9 cellular contexts compared by ENCODE assay signal in genomic region chr9:20980713-20981481, GRCh38. TPM values are rescaled to one million over a fixed set of nuclear protein-coding genes. Genes with fewer than 3 reads are reported as not detected.
A peak's percentile ranks its signal among the peaks of the same experiment; 100 is the strongest.
DNase-seq lines count a peak whose midpoint lies in the region; ATAC-seq, FAIRE-seq and TF ChIP-seq lines count a peak whose summit lies in the region.
"Had no signal": no experiment of that assay in that cellular context is flagged by ENCODE, and none has a peak within 500 bp of the region (broad histone marks: within the 10 kb centered on the region; RNA-seq: fewer than 3 reads in every experiment).

No MANE protein-coding gene starts in this region.

- POLR2A ChIA-PET in naive thymus-derived CD4-positive, alpha-beta T cell (lab: Charles Lee) = interaction anchor here (1.2 kb wide), 1 partner anchor 11 kb away, joined by 3 read pairs; no protein-coding TSS in a partner anchor

- peaks cover 0 to 11% (median 4%) of the 10 kb centered on the region in 7 donors for H3K4me1 Mint-ChIP-seq in naive thymus-derived CD4-positive, alpha-beta T cell

- H3K4me3 Mint-ChIP-seq in naive thymus-derived CD4-positive, alpha-beta T cell = no peak overlapping the region

- H3K27me3 ChIP-seq in ascending aorta = no peaks in the 10 kb centered on the region
- H3K27me3 ChIP-seq in naive thymus-derived CD4-positive, alpha-beta T cell (ENCODE audit: control insufficient read depth in 2 of 2, insufficient read depth in 2 of 2, low read length in 2 of 2) = no peaks in the 10 kb centered on the region
- H3K27me3 ChIP-seq in small intestine (ENCODE audit: control insufficient read depth in 2 of 2, insufficient read depth in 2 of 2, low read length in 2 of 2) = no peaks in the 10 kb centered on the region
- H3K27me3 ChIP-seq: right lobe of liver had no signal

- no peaks in the 10 kb centered on the region for H3K9me3 Mint-ChIP-seq in naive thymus-derived CD4-positive, alpha-beta T cell

- WGBS in small intestine, 3 donors = 61 to 89% (median 80%) methylated on average over 3 of the region's 3 CpGs

- intact Hi-C loops in ascending aorta (cut with DNase I) = loop anchor here (5.0 to 10.0 kb wide), 2 partner anchors 51 to 296 kb away; partner anchors contain the start of genes FOCAD and HACD4
- intact Hi-C loops in naive thymus-derived CD4-positive, alpha-beta T cell (cut with micrococcal nuclease) = no loop called here

- no peak for FAIRE-seq in small intestine (lab: Jason Lieb, UNC)

- ATAC-seq in GM19035 (IDR thresholded peaks at IDR 0.05; ENCODE audit: unreplicated experiment) = peak; percentile 86
- ATAC-seq in HG03175 (IDR thresholded peaks at IDR 0.05; ENCODE audit: unreplicated experiment) = peak; percentile 85
- peak; percentile 70 for ATAC-seq in naive thymus-derived CD4-positive, alpha-beta T cell

- H3K9me3 ChIP-seq in ascending aorta (no peaks in the 10 kb centered on the region), small intestine (ENCODE audit: control insufficient read depth, low read depth) (no peaks in the 10 kb centered on the region)
- H3K9me3 ChIP-seq in naive thymus-derived CD4-positive, alpha-beta T cell (ENCODE audit: control insufficient read depth in 2 of 3, low read length in 3 of 3) = no peaks in the 10 kb centered on the region
- H3K9me3 ChIP-seq: right lobe of liver had no signal

- DNase-seq in ascending aorta (ENCODE audit: low spot score in 2 of 2) = no peak
- DNase-seq in naive thymus-derived CD4-positive, alpha-beta T cell = no peak
- DNase-seq in small intestine = no peak
- DNase-seq in activated T-cell treated with anti-CD3 and anti-CD28 coated beads, Interleukin-2, amount 50 U/mL, for 48 hours = no peak
- DNase-seq in RKO (ENCODE audit: low spot score) = no peak
- no peak for DNase-seq in NCI-H2029 (lab: John Stamatoyannopoulos, UW)
- DNase-seq: right lobe of liver had no signal

- no peak for TF ChIP-seq CTCF in ascending aorta (IDR thresholded peaks at IDR 0.05)

- H3K4me1 ChIP-seq in ascending aorta (peaks cover 4 to 20% of the 10 kb centered on the region in 2 donors), small intestine (ENCODE audit: control insufficient read depth in 2 of 2, insufficient read depth in 1 of 2, low read depth in 1 of 2, low read length in 1 of 2) (no peaks in the 10 kb centered on the region)
- H3K4me1 ChIP-seq in naive thymus-derived CD4-positive, alpha-beta T cell (ENCODE audit: control insufficient read depth in 2 of 2, insufficient read depth in 2 of 2, low read length in 2 of 2) = no peaks in the 10 kb centered on the region
- H3K4me1 ChIP-seq: right lobe of liver had no signal

- H3K27me3 Mint-ChIP-seq in naive thymus-derived CD4-positive, alpha-beta T cell = no peaks in the 10 kb centered on the region

- peak overlapping the region; percentile 64 to 71 for H3K27ac ChIP-seq in ascending aorta
- no peak overlapping the region for H3K27ac ChIP-seq in naive thymus-derived CD4-positive, alpha-beta T cell (ENCODE audit: low read depth, low read length)
- H3K27ac ChIP-seq in small intestine (ENCODE audit: low read depth in 1 of 2, low read length in 1 of 2) = peak overlapping the region in 1 of 2 donors; percentile 36
- H3K27ac ChIP-seq: right lobe of liver had no signal

- H3K27ac Mint-ChIP-seq in naive thymus-derived CD4-positive, alpha-beta T cell = peak overlapping the region in 1 of 9 donors; percentile 0

- no peaks in the 10 kb centered on the region for H3K36me3 ChIP-seq in ascending aorta
- peaks cover 0 to 4% (median 3%) of the 10 kb centered on the region in 3 experiments for H3K36me3 ChIP-seq in naive thymus-derived CD4-positive, alpha-beta T cell (ENCODE audit: control insufficient read depth in 2 of 3, insufficient read depth in 3 of 3, low read length in 3 of 3)
- H3K36me3 ChIP-seq in small intestine (ENCODE audit: control insufficient read depth in 2 of 2, insufficient read depth in 2 of 2, low read length in 2 of 2) = peaks cover 0 to 5% of the 10 kb centered on the region in 2 donors
- H3K36me3 ChIP-seq: right lobe of liver had no signal

- H3K4me3 ChIP-seq in ascending aorta (peak overlapping the region; percentile 26 to 31), small intestine (ENCODE audit: low read depth in 1 of 2, low read length in 2 of 2) (no peak overlapping the region)
- H3K4me3 ChIP-seq in naive thymus-derived CD4-positive, alpha-beta T cell (ENCODE audit: low read length) = no peak overlapping the region
- H3K4me3 ChIP-seq: right lobe of liver had no signal

- CTCF ChIA-PET in naive thymus-derived CD4-positive, alpha-beta T cell (lab: Charles Lee) = no interaction called here

- H3K36me3 Mint-ChIP-seq in naive thymus-derived CD4-positive, alpha-beta T cell = peaks cover 16 to 58% (median 36%) of the 10 kb centered on the region in 5 donors

RNA-seq across cellular contexts. Expression of gene HACD4, which starts 50.5 kb away (rescaled TPM):
- 4.6 TPM for total RNA-seq in ascending aorta
- 10 to 100 TPM in 4 of 5 experiments, 1 to 10 TPM in 1; 9.3 to 15.2 (median 13.6) TPM for total RNA-seq in naive thymus-derived CD4-positive, alpha-beta T cell
- 1 to 10 TPM; 7.6 to 7.9 TPM for polyA plus RNA-seq in naive thymus-derived CD4-positive, alpha-beta T cell
- under 1 TPM; 0.22 to 0.94 (median 0.81) TPM for polyA plus RNA-seq in small intestine

Comparison
In these comparisons a context has a peak if more than half of its experiments do, and no peak if none do; other contexts are left out.
1. H3K4me3 ChIP-seq: peak in ascending aorta (2 of 2); none in naive thymus-derived CD4-positive, alpha-beta T cell (single experiment) and small intestine (0 of 2).
2. Peak in every context shown above with its lines, with median percentiles within 50 percentile points of each other: ATAC-seq.